In genomic region chr13:26557393-26558073, GRCh38 we compare ENCODE assay signal across 8 cellular contexts. TPM values are rescaled to one million over a fixed set of nuclear protein-coding genes. Genes with fewer than 3 reads are reported as not detected.
A peak's percentile ranks its signal among the peaks of the same experiment; 100 is the strongest.
DNase-seq lines count a peak whose midpoint lies in the region; TF ChIP-seq lines count a peak whose summit lies in the region.

TSS of gene WASF3 (plus strand) at chr13:26557683. CDS start at chr13:26642271, 84,588 bp downstream.

- peak within 1 kb of the TSS; percentile 94 for H3K27ac Mint-ChIP-seq in progenitor cell of endocrine pancreas

- CTCF ChIA-PET in RWPE1 (lab: Yijun Ruan, JAX) = interaction anchor here (0.6 kb wide), 1 partner anchor 141 kb away, joined by 3 read pairs; no protein-coding TSS in a partner anchor

- peak within 1 kb of the TSS; percentile 68 for H3K4me3 ChIP-seq in astrocyte of the cerebellum (ENCODE audit: low read depth, low read length)

- H3K27me3 Mint-ChIP-seq in progenitor cell of endocrine pancreas = peaks cover 10% of the 10 kb centered on the region

- in situ Hi-C loops in astrocyte of the cerebellum (cut with HindIII; ENCODE audit: low sequenced_read_pairs) = no loop called here

- peak within 1 kb of the TSS; percentile 43 for H3K27ac ChIP-seq in RWPE1

- H3K4me3 Mint-ChIP-seq in progenitor cell of endocrine pancreas (ENCODE audit: low read depth) = peak within 1 kb of the TSS; percentile 48

- 0 out of 2 replicates have a peak, but pooled peaks have one; percentile 9 for TF ChIP-seq CTCF in RWPE1 (conservative IDR thresholded peaks at IDR 0.05; ENCODE audit: low read depth)
- TF ChIP-seq CTCF in astrocyte of the cerebellum (IDR thresholded peaks at IDR 0.05; ENCODE audit: low read depth, low read length, missing control alignments) = no peak
- TF ChIP-seq CTCF in progenitor cell of endocrine pancreas (IDR thresholded peaks at IDR 0.05; ENCODE audit: unreplicated experiment) = no peak

- H3K4me1 Mint-ChIP-seq in progenitor cell of endocrine pancreas (ENCODE audit: low read depth) = peaks cover 12% of the 10 kb centered on the region

- H3K9me3 Mint-ChIP-seq in progenitor cell of endocrine pancreas (ENCODE audit: low read depth) = no peaks in the 10 kb centered on the region

- peak; percentile 97 for DNase-seq in ELF-1 (ENCODE audit: low read depth, low spot score)
- peak; percentile 81 for DNase-seq in H4 (ENCODE audit: low spot score)
- DNase-seq in LHCN-M2 (ENCODE audit: low read depth) = peak; percentile 88
- DNase-seq in RWPE1 (ENCODE audit: low spot score) = peak; percentile 97
- peak; percentile 85 for DNase-seq in astrocyte of the cerebellum (ENCODE audit: low read depth)
- peak; percentile 98 for DNase-seq in hepatic stellate cell (ENCODE audit: low spot score)
- peak; percentile 95 for DNase-seq in progenitor cell of endocrine pancreas (ENCODE audit: low spot score, unreplicated experiment)
- no peak for DNase-seq in T-helper 9 cell

- POLR2A ChIA-PET in RWPE1 (lab: Yijun Ruan, JAX; ENCODE audit: low non-redundant PET) = no interaction called here

- no peaks in the 10 kb centered on the region for H3K36me3 Mint-ChIP-seq in progenitor cell of endocrine pancreas (ENCODE audit: insufficient read depth)

RNA-seq across cellular contexts. Expression of gene WASF3, which starts in this region (rescaled TPM):
- 6.8 and 7.5 TPM in 2 replicates for total RNA-seq in H4 (2014; rRNA removed; shearing (Covaris generic))
- total RNA-seq in LHCN-M2 (2014; rRNA removed) (7.6 and 8.3 TPM in 2 replicates), progenitor cell of endocrine pancreas (177 and 187 TPM in 2 replicates)
- 3.5 TPM for polyA plus RNA-seq in LHCN-M2 (2012)

Comparison
In these comparisons a context has a peak if more than half of its experiments do, and no peak if none do; other contexts are left out.
1. RNA of gene WASF3 (total RNA-seq): 177 to 187 TPM in progenitor cell of endocrine pancreas; 7.6 to 8.3 TPM in LHCN-M2 and 6.8 to 7.5 TPM in H4; every median in the first group is over 10 times any median in the second.